Comparison of ENCODE assay signal across 8 cellular contexts in the genomic region with DNA sequence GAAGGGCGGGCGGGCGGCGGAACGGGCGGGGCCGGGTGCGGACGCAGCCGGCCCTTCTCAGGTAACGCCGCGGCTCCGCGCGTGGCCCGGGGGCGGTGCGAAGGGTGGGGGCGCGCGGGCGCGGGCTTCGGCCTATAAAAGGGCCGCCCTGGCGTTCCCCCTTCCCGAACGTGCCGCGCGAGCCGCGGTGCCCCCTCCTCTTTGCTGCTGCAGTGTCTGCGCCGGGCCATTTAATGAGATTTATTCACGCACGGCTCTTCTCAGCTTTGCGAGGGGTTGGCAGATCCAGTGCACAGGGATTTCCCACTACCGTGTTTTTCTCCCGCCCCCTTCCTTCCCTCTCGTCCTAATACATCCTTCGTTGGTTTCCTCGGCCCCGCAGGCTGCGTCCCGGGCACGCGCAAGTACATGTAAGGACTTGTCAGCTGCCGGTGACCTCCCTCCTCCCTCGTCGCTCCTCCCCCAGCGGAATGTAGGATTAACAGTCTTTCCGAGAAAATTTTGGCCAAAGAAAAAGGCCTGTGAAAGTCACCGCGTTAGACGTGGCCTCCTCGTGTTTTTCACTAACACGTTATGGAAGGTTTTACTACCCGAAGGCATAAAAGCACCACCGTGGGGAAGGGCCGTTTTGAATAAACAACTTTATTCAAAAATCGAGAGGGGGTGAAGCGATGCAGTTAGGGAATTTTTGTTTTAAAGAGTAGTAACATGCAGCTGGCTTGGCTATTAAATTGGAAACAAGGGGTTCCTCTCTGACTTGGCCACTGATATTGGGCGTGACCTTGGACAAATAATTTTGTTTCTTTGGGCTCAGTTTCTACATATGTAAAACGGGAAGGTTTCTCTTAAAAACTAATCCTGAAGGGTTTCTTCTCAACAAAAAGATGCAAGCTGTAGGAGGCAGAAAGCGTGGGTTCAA. TPM values are rescaled to one million over a fixed set of nuclear protein-coding genes. Genes with fewer than 3 reads are reported as not detected.
DNase-seq lines count a peak whose midpoint lies in the region; ATAC-seq and TF ChIP-seq lines count a peak whose summit lies in the region.

No MANE protein-coding gene starts in this region.

- TF ChIP-seq CTCF in PC-9 (conservative IDR thresholded peaks at IDR 0.05) (no peak), fibroblast of mammary gland (conservative IDR thresholded peaks at IDR 0.05; ENCODE audit: control insufficient read depth, insufficient read depth, low read depth, low read length) (no peak), natural killer cell (IDR thresholded peaks at IDR 0.05) (no peak)

- H3K4me3 ChIP-seq in PC-9 (peak overlapping the region; percentile 66), fibroblast of mammary gland (ENCODE audit: control insufficient read depth, low read depth, low read length) (peak overlapping the region; percentile 57)

- H2AFZ ChIP-seq in PC-9, result peak overlapping the region; percentile 93

- H3K9me3 Mint-ChIP-seq in IgD-negative memory B cell (no peaks in the 10 kb centered on the region), natural killer cell (no peaks in the 10 kb centered on the region)

- H3K9me2 ChIP-seq in PC-9 (ENCODE audit: insufficient read depth), result no peaks in the 10 kb centered on the region

- H3K79me2 ChIP-seq in PC-9 (ENCODE audit: low read depth), result peaks cover 54% of the 10 kb centered on the region

- CTCF ChIA-PET in PC-9 (lab: Charles Lee), result no interaction called here

- H3K36me3 Mint-ChIP-seq in IgD-negative memory B cell, result peaks cover 4% of the 10 kb centered on the region
- no peaks in the 10 kb centered on the region for H3K36me3 Mint-ChIP-seq in natural killer cell

- H3K4me2 ChIP-seq in PC-9, result peak overlapping the region; percentile 90

- H3K4me1 Mint-ChIP-seq in IgD-negative memory B cell (peaks cover 22 to 34% (median 24%) of the 10 kb centered on the region in 3 donors), natural killer cell (peaks cover 44 to 45% of the 10 kb centered on the region in 2 donors)

- POLR2A ChIA-PET in PC-9 (lab: Charles Lee; ENCODE audit: unreplicated experiment), result interaction anchor here (0.6 kb wide), 1 partner anchor 218 kb away, joined by 4 read pairs; no protein-coding TSS in a partner anchor

- H3F3A ChIP-seq in PC-9 (ENCODE audit: insufficient read depth, low read depth), result 0 out of 2 replicates have a peak, but pooled peaks cover 6% of the 10 kb centered on the region

- H3K27ac Mint-ChIP-seq in IgD-negative memory B cell (peak overlapping the region; percentile 94 to 100 (median 99)), natural killer cell (peak overlapping the region; percentile 96 to 98)

- DNase-seq in DMS79 (lab: John Stamatoyannopoulos, UW) (peak; percentile 91), PC-9 (peak; percentile 75 to 88), fibroblast of mammary gland (ENCODE audit: low read depth) (peak; percentile 95), natural killer cell (no peak)
- DNase-seq in activated T-helper 1 cell treated with anti-CD3 and anti-CD28 coated beads, Interleukin-2, amount 50 U/mL, for 16 hours (ENCODE audit: low read depth in 1 of 2, low spot score in 1 of 2), result peak; percentile 51 to 82
- peak; percentile 85 for DNase-seq in stimulated activated naive CD4-positive, alpha-beta T cell treated with Interleukin-2 at 50 U/mL for 16 hours (lab: John Stamatoyannopoulos, UW)

- BruUV-seq in PC-9 (replicated peaks; lab: Mats Ljungman, UMichigan), result TSS peak; percentile 95

- H3K27ac ChIP-seq in PC-9, result peak overlapping the region; percentile 90

- intact Hi-C loops in PC-9 (cut with micrococcal nuclease; ENCODE audit: unreplicated experiment), result loop anchor here (1.0 to 10.0 kb wide), 5 partner anchors 67 to 561 kb away; a partner anchor contains a TSS
- intact Hi-C loops in natural killer cell (cut with micrococcal nuclease), result loop anchor here (1.0 to 10.0 kb wide), 3 partner anchors 225 to 603 kb away; a partner anchor contains a TSS

- peak overlapping the region; percentile 91 to 99 (median 98) for H3K4me3 Mint-ChIP-seq in IgD-negative memory B cell
- H3K4me3 Mint-ChIP-seq in natural killer cell, result peak overlapping the region; percentile 96

- no peaks in the 10 kb centered on the region for H4K20me1 ChIP-seq in PC-9 (ENCODE audit: insufficient read depth)

- no peaks in the 10 kb centered on the region for H3K27me3 ChIP-seq in PC-9 (ENCODE audit: insufficient read depth, low read depth)

- ATAC-seq in GM21576 (IDR thresholded peaks at IDR 0.05; ENCODE audit: unreplicated experiment) (peak; percentile 41), natural killer cell (peak; percentile 34 to 82 (median 61))

- H3K4me1 ChIP-seq in PC-9 (replicated peaks; ENCODE audit: insufficient read depth), result peaks cover 42% of the 10 kb centered on the region

- H3K9me3 ChIP-seq in PC-9 (ENCODE audit: insufficient read depth, low read depth), result no peaks in the 10 kb centered on the region

- no peaks in the 10 kb centered on the region for H3K36me3 ChIP-seq in PC-9 (ENCODE audit: low read depth)

- no peaks in the 10 kb centered on the region for H3K27me3 Mint-ChIP-seq in IgD-negative memory B cell
- H3K27me3 Mint-ChIP-seq in natural killer cell (ENCODE audit: low read depth in 2 of 2), result no peaks in the 10 kb centered on the region

RNA-seq across cellular contexts. Expression of a gene that starts 1.0 kb away (rescaled TPM):
- 16.5 TPM for polyA plus RNA-seq in IgD-negative memory B cell
- total RNA-seq in PC-9 (2021) (22.9 and 23.8 TPM in 2 replicates), natural killer cell (10 to 100 TPM; 18.1 to 25.5 (median 22.7) TPM)
